10 cellular contexts compared by ENCODE assay signal in genomic region chr9:1875921-1876448, GRCh38.
DNase-seq lines count a peak whose midpoint lies in the region; ATAC-seq, FAIRE-seq and TF ChIP-seq lines count a peak whose summit lies in the region.
"Had no signal": no experiment of that assay in that cellular context is flagged by ENCODE, and none has a peak within 500 bp of the region (broad histone marks: within the 10 kb centered on the region; RNA-seq: fewer than 3 reads in every experiment).

No MANE protein-coding gene starts in this region.

- no peaks in the 10 kb centered on the region for H3K9me3 Mint-ChIP-seq in activated T-cell treated with anti-CD3 and anti-CD28 coated beads, Interleukin-2, amount 50 U/mL, for 24 hours
- no peaks in the 10 kb centered on the region for H3K9me3 Mint-ChIP-seq in effector memory CD8-positive, alpha-beta T cell

- H3K27me3 Mint-ChIP-seq in activated T-cell treated with anti-CD3 and anti-CD28 coated beads, Interleukin-2, amount 50 U/mL, for 24 hours, result peaks cover 39% of the 10 kb centered on the region
- H3K27me3 Mint-ChIP-seq in effector memory CD8-positive, alpha-beta T cell, result peaks cover 28 to 33% of the 10 kb centered on the region in 2 donors

- H4K20me1 ChIP-seq in HepG2 (ENCODE audit: insufficient read depth, low read length), result no peaks in the 10 kb centered on the region

- no peak for TF ChIP-seq POLR2A in right lobe of liver (IDR thresholded peaks at IDR 0.05)
- no peak for TF ChIP-seq POLR2A in HepG2 (IDR thresholded peaks at IDR 0.05; ENCODE audit: insufficient read depth in 1 of 2, low read depth in 2 of 2, low read length in 2 of 2)

- no peak overlapping the region for H2BK5ac ChIP-seq in mesenchymal stem cell (ENCODE audit: low read depth, low read length, poor library complexity, severe bottlenecking)

- H3K14ac ChIP-seq in mesenchymal stem cell (ENCODE audit: low read length in 2 of 2), result no peak overlapping the region

- no peak for FAIRE-seq in HepG2 (lab: Jason Lieb, UNC)

- H2BK15ac ChIP-seq in mesenchymal stem cell (ENCODE audit: low read depth, poor library complexity, severe bottlenecking), result no peak overlapping the region

- H4K91ac ChIP-seq in mesenchymal stem cell (ENCODE audit: low read length), result no peak overlapping the region

- H3K18ac ChIP-seq in mesenchymal stem cell (ENCODE audit: low read depth in 1 of 2, low read length in 2 of 2), result no peak overlapping the region

- CTCF ChIA-PET in HepG2 (lab: Yijun Ruan, JAX; ENCODE audit: low intra/inter-chr PET ratio, low total read pairs), result no interaction called here

- H3K27me3 ChIP-seq in right lobe of liver (no peaks in the 10 kb centered on the region), HepG2 (ENCODE audit: control insufficient read depth in 1 of 2, insufficient read depth in 2 of 2, low read length in 2 of 2) (peaks cover 0 to 2% of the 10 kb centered on the region in 2 experiments; a peak in 1 of 5 replicates), left lung (no peaks in the 10 kb centered on the region), mesenchymal stem cell (ENCODE audit: control insufficient read depth in 1 of 2, insufficient read depth in 1 of 2, low read length in 2 of 2) (peaks cover 0 to 3% of the 10 kb centered on the region in 2 experiments)
- H3K27me3 ChIP-seq: BE2C had no signal

- H3K79me2 ChIP-seq in HepG2 (ENCODE audit: insufficient read depth, low read length), result no peaks in the 10 kb centered on the region

- H3K4ac ChIP-seq in mesenchymal stem cell (ENCODE audit: low read depth in 1 of 2, low read length in 2 of 2), result no peak overlapping the region

- H3K4me1 ChIP-seq in right lobe of liver, result no peaks in the 10 kb centered on the region
- no peaks in the 10 kb centered on the region for H3K4me1 ChIP-seq in HepG2 (ENCODE audit: insufficient read depth, low read length)
- H3K4me1 ChIP-seq in left lung, result no peaks in the 10 kb centered on the region
- no peaks in the 10 kb centered on the region for H3K4me1 ChIP-seq in mesenchymal stem cell (ENCODE audit: control insufficient read depth, insufficient read depth, low read depth, low read length)
- H3K4me1 ChIP-seq: BE2C had no signal

- no peak overlapping the region for H4K8ac ChIP-seq in mesenchymal stem cell (ENCODE audit: low read length)

- peak overlapping the region; percentile 92 for H3K27ac Mint-ChIP-seq in activated T-cell treated with anti-CD3 and anti-CD28 coated beads, Interleukin-2, amount 50 U/mL, for 24 hours
- H3K27ac Mint-ChIP-seq in effector memory CD8-positive, alpha-beta T cell, result no peak overlapping the region

- H3K4me1 Mint-ChIP-seq in activated T-cell treated with anti-CD3 and anti-CD28 coated beads, Interleukin-2, amount 50 U/mL, for 24 hours (ENCODE audit: low read depth), result peaks cover 40% of the 10 kb centered on the region
- H3K4me1 Mint-ChIP-seq in effector memory CD8-positive, alpha-beta T cell (ENCODE audit: low read depth in 2 of 2), result peaks cover 7 to 14% of the 10 kb centered on the region in 2 donors

- TF ChIP-seq RAD21 in HepG2 (CRISPR knock-in tag; IDR thresholded peaks at IDR 0.05), result no peak

- POLR2A ChIA-PET in HepG2 (lab: Yijun Ruan, JAX), result no interaction called here

- no peak overlapping the region for H3K9ac ChIP-seq in HepG2 (ENCODE audit: insufficient read depth, low read depth, low read length)
- H3K9ac ChIP-seq in mesenchymal stem cell (ENCODE audit: low read length), result no peak overlapping the region

- H3K23ac ChIP-seq in mesenchymal stem cell (ENCODE audit: low read length in 2 of 2), result no peak overlapping the region

- TF ChIP-seq CTCF in right lobe of liver (IDR thresholded peaks at IDR 0.05), result no peak
- TF ChIP-seq CTCF in HepG2 (CRISPR knock-in tag; IDR thresholded peaks at IDR 0.05), result no peak
- no peak for TF ChIP-seq CTCF in left lung (IDR thresholded peaks at IDR 0.05)

- TF ChIP-seq EP300 in HepG2 (IDR thresholded peaks at IDR 0.05; ENCODE audit: low read depth in 2 of 2, low read length in 2 of 2) (no peak), HepG2 (CRISPR knock-in tag; IDR thresholded peaks at IDR 0.05; ENCODE audit: borderline replicate concordance) (no peak)

- H2AK5ac ChIP-seq in mesenchymal stem cell (ENCODE audit: low read length, severe bottlenecking), result no peak overlapping the region

- H3K27ac ChIP-seq in right lobe of liver (no peak overlapping the region), HepG2 (ENCODE audit: extremely low read length, insufficient read depth, low read length) (no peak overlapping the region), left lung (no peak overlapping the region), mesenchymal stem cell (ENCODE audit: low read length, poor library complexity, severe bottlenecking) (no peak overlapping the region)

- no peak overlapping the region for H3K4me2 ChIP-seq in HepG2 (ENCODE audit: low read depth, low read length)
- H3K4me2 ChIP-seq in mesenchymal stem cell (ENCODE audit: low read length, poor library complexity, severe bottlenecking), result no peak overlapping the region

- DNase-seq in right lobe of liver (no peak), HepG2 (ENCODE audit: low spot score) (no peak), left lung (no peak), NCI-H748 treated with DMSO at 0.1 percent for 48 hours (lab: John Stamatoyannopoulos, UW) (no peak), mesenchymal stem cell (no peak)
- peak; percentile 79 for DNase-seq in activated T-cell treated with anti-CD3 and anti-CD28 coated beads, Interleukin-2, amount 50 U/mL, for 24 hours
- DNase-seq in effector memory CD8-positive, alpha-beta T cell, result no peak
- DNase-seq: BE2C, OCI-M1 had no signal

- ATAC-seq in right lobe of liver, result peak in 3 of 4 donors; percentile 21 to 34 (median 31)
- no peak for ATAC-seq in HepG2
- ATAC-seq in HG02981 (IDR thresholded peaks at IDR 0.05; ENCODE audit: unreplicated experiment), result peak; percentile 51
- ATAC-seq in left lung, result no peak
- no peak for ATAC-seq in effector memory CD8-positive, alpha-beta T cell (replicated peaks)

- H3K36me3 ChIP-seq in right lobe of liver (no peaks in the 10 kb centered on the region), HepG2 (replicated peaks in 1 of 2; ENCODE audit: control insufficient read depth in 1 of 2, insufficient read depth in 2 of 2, low read length in 2 of 2) (no peaks in the 10 kb centered on the region), left lung (no peaks in the 10 kb centered on the region), mesenchymal stem cell (ENCODE audit: control insufficient read depth in 1 of 2, insufficient read depth in 2 of 2, low read depth in 1 of 2, low read length in 2 of 2) (no peaks in the 10 kb centered on the region)
- H3K36me3 ChIP-seq: BE2C had no signal

- no peak overlapping the region for H2BK12ac ChIP-seq in mesenchymal stem cell (ENCODE audit: low read length in 2 of 2)

- H2AFZ ChIP-seq in HepG2 (ENCODE audit: low read length), result no peak overlapping the region
- H2AFZ ChIP-seq in mesenchymal stem cell (ENCODE audit: low read depth, low read length), result no peak overlapping the region

- H3K79me1 ChIP-seq in mesenchymal stem cell (replicated peaks; ENCODE audit: low read length, poor library complexity, severe bottlenecking), result no peaks in the 10 kb centered on the region

- no TSS peak for BruUV-seq in HepG2 (replicated peaks; lab: Mats Ljungman, UMichigan)

- WGBS in right lobe of liver (ENCODE audit: insufficient coverage, low coverage, low lambda C conversion rate, missing lambda C conversion rate), result 52% methylated on average over 5 of the region's 5 CpGs
- WGBS in HepG2 (ENCODE audit: low lambda C conversion rate), result 2% methylated on average over 5 of the region's 5 CpGs
- 48% methylated on average over 5 of the region's 5 CpGs for WGBS in mesenchymal stem cell

- peak overlapping the region; percentile 37 for H3K4me3 Mint-ChIP-seq in activated T-cell treated with anti-CD3 and anti-CD28 coated beads, Interleukin-2, amount 50 U/mL, for 24 hours
- H3K4me3 Mint-ChIP-seq in effector memory CD8-positive, alpha-beta T cell, result no peak overlapping the region

- no peaks in the 10 kb centered on the region for H3K36me3 Mint-ChIP-seq in activated T-cell treated with anti-CD3 and anti-CD28 coated beads, Interleukin-2, amount 50 U/mL, for 24 hours (ENCODE audit: low read depth)
- H3K36me3 Mint-ChIP-seq in effector memory CD8-positive, alpha-beta T cell (ENCODE audit: insufficient read depth), result no peaks in the 10 kb centered on the region

- H3K9me3 ChIP-seq in right lobe of liver (no peaks in the 10 kb centered on the region), HepG2 (ENCODE audit: low read length) (no peaks in the 10 kb centered on the region), left lung (no peaks in the 10 kb centered on the region), mesenchymal stem cell (ENCODE audit: control insufficient read depth, low read length) (no peaks in the 10 kb centered on the region)
- H3K9me3 ChIP-seq: BE2C had no signal

- H2BK120ac ChIP-seq in mesenchymal stem cell (ENCODE audit: low read depth, low read length), result no peak overlapping the region

- no peak overlapping the region for H3K4me3 ChIP-seq in right lobe of liver
- H3K4me3 ChIP-seq in HepG2 (replicated peaks in 1 of 3; ENCODE audit: insufficient read depth in 1 of 3, low read depth in 2 of 3, low read length in 3 of 3), result no peak overlapping the region
- no peak overlapping the region for H3K4me3 ChIP-seq in left lung
- no peak overlapping the region for H3K4me3 ChIP-seq in mesenchymal stem cell (ENCODE audit: insufficient read depth in 1 of 2, low read depth in 1 of 2, low read length in 2 of 2)

- in situ Hi-C loops in HepG2 (cut with HindIII; ENCODE audit: extremely low pct_ligation_motif_present, low pct_unique_long_range_greater_than_20kb), result no loop called here

- intact Hi-C loops in right lobe of liver (cut with DNase I) (no loop called here), HepG2 (cut with micrococcal nuclease; ENCODE audit: unreplicated experiment) (no loop called here), left lung (cut with DNase I) (no loop called here)

TF ChIP-seq in HepG2, 621 proteins besides CTCF, POLR2A, EP300 and RAD21:
- no peak for TF ChIP-seq FOXK2 (IDR thresholded peaks at IDR 0.05)
- TF ChIP-seq ISL2 (CRISPR knock-in tag; IDR thresholded peaks at IDR 0.05), result no peak
- TF ChIP-seq ZNF670 (CRISPR knock-in tag; IDR thresholded peaks at IDR 0.05; ENCODE audit: borderline replicate concordance), result no peak
- TF ChIP-seq ZEB1 (IDR thresholded peaks at IDR 0.05; ENCODE audit: insufficient replicate concordance, low read depth), result no peak
- TF ChIP-seq EEA1 (CRISPR knock-in tag; IDR thresholded peaks at IDR 0.05; ENCODE audit: borderline replicate concordance), result no peak

Comparison
In these comparisons a context has a peak if more than half of its experiments do, and no peak if none do; other contexts are left out.
1. ATAC-seq: peak in right lobe of liver (3 of 4) and HG02981 (single experiment); none in HepG2 (single experiment), left lung (single experiment) and effector memory CD8-positive, alpha-beta T cell (single experiment).